15 cellular contexts compared by ENCODE assay signal in the genomic region with DNA sequence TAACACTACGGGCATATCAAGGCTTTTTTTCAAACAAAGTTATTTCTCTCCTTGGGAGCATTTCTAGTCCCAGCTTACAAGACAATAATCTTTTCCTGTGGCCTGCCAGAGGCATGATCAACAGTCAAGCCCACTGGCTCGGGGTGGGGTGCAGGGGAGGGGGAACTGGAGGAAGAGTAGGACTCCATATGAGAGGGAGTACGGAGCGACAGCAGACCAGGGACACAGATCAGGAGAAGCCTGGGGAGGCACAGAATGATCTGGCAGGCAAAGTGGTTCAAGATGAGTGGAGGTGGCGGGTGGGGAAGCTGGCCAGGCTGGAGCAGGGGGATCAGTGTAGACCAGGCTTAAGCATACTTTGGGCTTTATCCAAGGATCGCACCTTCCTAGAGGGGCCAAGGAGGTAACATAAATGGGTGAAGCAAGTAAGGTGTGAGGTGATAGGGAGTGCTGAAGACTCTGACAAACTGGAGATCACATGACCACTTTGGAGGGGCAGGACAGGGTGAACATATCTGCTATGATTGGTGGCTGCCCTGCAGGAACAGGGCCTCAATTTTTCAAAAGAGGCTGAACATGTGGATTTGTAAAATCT. TPM values are rescaled to one million over a fixed set of nuclear protein-coding genes. Genes with fewer than 3 reads are reported as not detected.
DNase-seq lines count a peak whose midpoint lies in the region; ATAC-seq and TF ChIP-seq lines count a peak whose summit lies in the region.
"Had no signal": no experiment of that assay in that cellular context is flagged by ENCODE, and none has a peak within 500 bp of the region (broad histone marks: within the 10 kb centered on the region; RNA-seq: fewer than 3 reads in every experiment).

No MANE protein-coding gene starts in this region.

- intact Hi-C loops in activated CD4-positive, alpha-beta T cell treated with anti-CD3 and anti-CD28 coated beads, Interleukin-2, amount 10 ng/mL, durations not matched to agents 24 days and 14 days (cut with micrococcal nuclease) = no loop called here
- intact Hi-C loops in posterior vena cava (cut with DNase I) = loop anchor here in 1 of 2 donors (5.0 kb wide), 1 partner anchor 712 kb away; no protein-coding TSS in a partner anchor

- CTCF ChIA-PET in WTC11 (lab: Charles Lee) = no interaction called here

- DNase-seq in activated CD4-positive, alpha-beta T cell treated with anti-CD3 and anti-CD28 coated beads, Interleukin-2, amount 10 ng/mL, durations not matched to agents 24 days and 14 days = peak; percentile 35
- no peak for DNase-seq in activated CD4-positive, alpha-beta T cell treated with anti-CD3 and anti-CD28 coated beads, Interleukin-2, amount 50 U/mL, for 1 hour
- DNase-seq in WTC11 (ENCODE audit: low spot score) (no peak), islet precursor cell (peak; percentile 29), posterior vena cava (ENCODE audit: low spot score) (peak; percentile 48), NCI-H446 (lab: John Stamatoyannopoulos, UW) (no peak), HUDEP-2 (lab: John Stamatoyannopoulos, UW; ENCODE audit: unreplicated experiment in 76 of 76) (no peak), NCI-H510A treated with DMSO at 0.1 percent for 48 hours (lab: John Stamatoyannopoulos, UW) (no peak)
- DNase-seq: 8988T; AML-193; Caco-2; CD8-positive, alpha-beta memory T cell; DND-41; GDM1 had no signal

- no peaks in the 10 kb centered on the region for H3K4me1 Mint-ChIP-seq in activated CD4-positive, alpha-beta T cell treated with anti-CD3 and anti-CD28 coated beads, Interleukin-2, amount 10 ng/mL, durations not matched to agents 24 days and 14 days
- H3K4me1 Mint-ChIP-seq in WTC11 = peaks cover 14% of the 10 kb centered on the region
- H3K4me1 Mint-ChIP-seq: CD8-positive, alpha-beta memory T cell had no signal

- ATAC-seq in WTC11 = no peak
- ATAC-seq: HCT116 had no signal

- no peak for TF ChIP-seq CTCF in WTC11 (IDR thresholded peaks at IDR 0.05)

- no peaks in the 10 kb centered on the region for H3K36me3 Mint-ChIP-seq in activated CD4-positive, alpha-beta T cell treated with anti-CD3 and anti-CD28 coated beads, Interleukin-2, amount 10 ng/mL, durations not matched to agents 24 days and 14 days (ENCODE audit: low read depth)
- H3K36me3 Mint-ChIP-seq in WTC11 = no peaks in the 10 kb centered on the region
- H3K36me3 Mint-ChIP-seq: CD8-positive, alpha-beta memory T cell had no signal

- POLR2A ChIA-PET in WTC11 (lab: Charles Lee) = no interaction called here

- H3K9me3 Mint-ChIP-seq in activated CD4-positive, alpha-beta T cell treated with anti-CD3 and anti-CD28 coated beads, Interleukin-2, amount 10 ng/mL, durations not matched to agents 24 days and 14 days = no peaks in the 10 kb centered on the region
- no peaks in the 10 kb centered on the region; the same call in 1 of the 2 replicates for H3K9me3 Mint-ChIP-seq in WTC11

- no peak overlapping the region for H3K4me3 Mint-ChIP-seq in activated CD4-positive, alpha-beta T cell treated with anti-CD3 and anti-CD28 coated beads, Interleukin-2, amount 10 ng/mL, durations not matched to agents 24 days and 14 days
- H3K4me3 Mint-ChIP-seq in WTC11 = no peak overlapping the region
- H3K4me3 Mint-ChIP-seq: CD8-positive, alpha-beta memory T cell had no signal

- no peak overlapping the region for H3K27ac Mint-ChIP-seq in activated CD4-positive, alpha-beta T cell treated with anti-CD3 and anti-CD28 coated beads, Interleukin-2, amount 10 ng/mL, durations not matched to agents 24 days and 14 days
- no peak overlapping the region for H3K27ac Mint-ChIP-seq in WTC11
- H3K27ac Mint-ChIP-seq: CD8-positive, alpha-beta memory T cell had no signal

- H3K27me3 Mint-ChIP-seq in activated CD4-positive, alpha-beta T cell treated with anti-CD3 and anti-CD28 coated beads, Interleukin-2, amount 10 ng/mL, durations not matched to agents 24 days and 14 days = no peaks in the 10 kb centered on the region
- H3K27me3 Mint-ChIP-seq in WTC11 (ENCODE audit: low read depth) = no peaks in the 10 kb centered on the region

TF ChIP-seq in WTC11, 78 proteins besides CTCF, POLR2A, EP300 and RAD21:
- TF ChIP-seq, protein P1, sequence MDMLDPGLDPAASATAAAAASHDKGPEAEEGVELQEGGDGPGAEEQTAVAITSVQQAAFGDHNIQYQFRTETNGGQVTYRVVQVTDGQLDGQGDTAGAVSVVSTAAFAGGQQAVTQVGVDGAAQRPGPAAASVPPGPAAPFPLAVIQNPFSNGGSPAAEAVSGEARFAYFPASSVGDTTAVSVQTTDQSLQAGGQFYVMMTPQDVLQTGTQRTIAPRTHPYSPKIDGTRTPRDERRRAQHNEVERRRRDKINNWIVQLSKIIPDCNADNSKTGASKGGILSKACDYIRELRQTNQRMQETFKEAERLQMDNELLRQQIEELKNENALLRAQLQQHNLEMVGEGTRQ (CRISPR knock-in tag; IDR thresholded peaks at IDR 0.05) = peak; percentile 28; the same call in 1 of the 2 replicates
- TF ChIP-seq, protein P2, sequence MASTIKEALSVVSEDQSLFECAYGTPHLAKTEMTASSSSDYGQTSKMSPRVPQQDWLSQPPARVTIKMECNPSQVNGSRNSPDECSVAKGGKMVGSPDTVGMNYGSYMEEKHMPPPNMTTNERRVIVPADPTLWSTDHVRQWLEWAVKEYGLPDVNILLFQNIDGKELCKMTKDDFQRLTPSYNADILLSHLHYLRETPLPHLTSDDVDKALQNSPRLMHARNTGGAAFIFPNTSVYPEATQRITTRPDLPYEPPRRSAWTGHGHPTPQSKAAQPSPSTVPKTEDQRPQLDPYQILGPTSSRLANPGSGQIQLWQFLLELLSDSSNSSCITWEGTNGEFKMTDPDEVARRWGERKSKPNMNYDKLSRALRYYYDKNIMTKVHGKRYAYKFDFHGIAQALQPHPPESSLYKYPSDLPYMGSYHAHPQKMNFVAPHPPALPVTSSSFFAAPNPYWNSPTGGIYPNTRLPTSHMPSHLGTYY (CRISPR knock-in tag; IDR thresholded peaks at IDR 0.05) = no peak
- TF ChIP-seq, protein P3, sequence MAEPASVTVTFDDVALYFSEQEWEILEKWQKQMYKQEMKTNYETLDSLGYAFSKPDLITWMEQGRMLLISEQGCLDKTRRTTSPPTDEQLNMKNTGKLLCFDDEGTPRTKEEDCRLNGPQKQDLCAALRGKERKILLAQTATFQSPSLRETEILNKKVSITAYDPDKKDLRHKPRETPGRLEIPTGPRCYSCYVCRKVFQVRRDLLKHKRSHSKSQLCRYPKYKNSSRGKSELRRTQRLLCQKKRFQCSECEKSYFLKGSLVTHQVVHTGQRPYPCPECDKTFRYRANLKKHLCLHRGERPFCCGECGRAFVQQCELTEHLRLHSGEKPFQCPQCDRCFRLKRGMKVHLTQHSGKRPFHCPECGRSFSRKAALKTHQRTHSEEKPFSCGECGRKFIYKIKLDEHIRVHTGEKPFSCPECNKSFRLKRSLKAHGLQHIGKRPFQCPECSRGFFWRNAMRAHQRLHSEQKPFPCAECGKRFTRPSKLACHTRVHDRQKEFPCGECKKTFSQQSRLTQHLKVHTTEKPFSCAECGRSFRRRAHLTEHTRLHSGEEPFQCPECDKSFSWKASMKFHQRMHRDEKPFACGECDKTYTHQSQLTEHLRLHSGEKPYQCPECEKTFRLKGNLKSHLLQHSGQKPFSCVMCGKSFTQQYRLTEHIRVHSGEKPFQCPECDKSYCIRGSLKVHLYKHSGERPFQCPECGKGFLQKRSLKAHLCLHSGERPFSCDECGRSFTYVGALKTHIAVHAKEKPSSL (CRISPR knock-in tag; conservative IDR thresholded peaks at IDR 0.05) = no peak
- no peak for TF ChIP-seq SMAD4 (CRISPR knock-in tag; IDR thresholded peaks at IDR 0.05)
TF ChIP-seq in WTC11: peak in this region for 1.

RNA-seq across cellular contexts. Expression of a gene that starts 37.4 kb away (rescaled TPM):
- 0.19 and 0.28 TPM in 2 replicates for total RNA-seq in activated CD4-positive, alpha-beta T cell treated with anti-CD3 and anti-CD28 coated beads, Interleukin-2, amount 10 ng/mL, durations not matched to agents 24 days and 14 days
- total RNA-seq in WTC11 (2021) (12.1 to 14.7 TPM (median 13.0 TPM) in 3 replicates), posterior vena cava (10 to 100 TPM; 10.6 to 15.5 TPM)

Comparison
In these comparisons a context has a peak if more than half of its experiments do, and no peak if none do; other contexts are left out.
1. DNase-seq: peak in activated CD4-positive, alpha-beta T cell treated with anti-CD3 and anti-CD28 coated beads, Interleukin-2, amount 10 ng/mL, durations not matched to agents 24 days and 14 days (single experiment), islet precursor cell (single experiment) and posterior vena cava (single experiment); none in activated CD4-positive, alpha-beta T cell treated with anti-CD3 and anti-CD28 coated beads, Interleukin-2, amount 50 U/mL, for 1 hour (single experiment), WTC11 (single experiment), NCI-H446 (0 of 2), HUDEP-2 (0 of 76) and NCI-H510A treated with DMSO at 0.1 percent for 48 hours (single experiment).